ENCODE assay signal across 11 cellular contexts in genomic region chr9:121748727-121749546, GRCh38.
DNase-seq lines count a peak whose midpoint lies in the region; ATAC-seq and TF ChIP-seq lines count a peak whose summit lies in the region.
"Had no signal": no experiment of that assay in that cellular context is flagged by ENCODE, and none has a peak within 500 bp of the region (broad histone marks: within the 10 kb centered on the region; RNA-seq: fewer than 3 reads in every experiment).

No MANE protein-coding gene starts in this region.

- no peak for TF ChIP-seq EP300 in tibial nerve (IDR thresholded peaks at IDR 0.05)

- H3K27me3 ChIP-seq in Loucy (ENCODE audit: insufficient read depth, low read length, poor library complexity, severe bottlenecking) (no peaks in the 10 kb centered on the region), esophagus (ENCODE audit: control insufficient read depth in 1 of 2, insufficient read depth in 2 of 2, low read length in 2 of 2) (no peaks in the 10 kb centered on the region), tibial nerve (no peaks in the 10 kb centered on the region)

- peak overlapping the region; percentile 40 to 47 for H3K27ac ChIP-seq in esophagus (ENCODE audit: low read depth in 2 of 2, low read length in 1 of 2)
- peak overlapping the region; percentile 72 to 99 (median 92) for H3K27ac ChIP-seq in tibial nerve
- H3K27ac ChIP-seq: parathyroid adenoma had no signal

- H3K27ac Mint-ChIP-seq in naive thymus-derived CD8-positive, alpha-beta T cell = peak overlapping the region in 6 of 10 donors; percentile 8 to 92 (median 38)

- H3K36me3 ChIP-seq in Loucy (ENCODE audit: insufficient read depth, low read length) (no peaks in the 10 kb centered on the region), esophagus (ENCODE audit: control insufficient read depth in 2 of 2, insufficient read depth in 2 of 2, low read length in 1 of 2) (peaks cover 0 to 7% of the 10 kb centered on the region in 2 donors), tibial nerve (no peaks in the 10 kb centered on the region)

- peak in 1 of 2 donors; percentile 7 for ATAC-seq in naive thymus-derived CD8-positive, alpha-beta T cell
- ATAC-seq in GM19467 (IDR thresholded peaks at IDR 0.05; ENCODE audit: unreplicated experiment) (no peak), HG03139 (IDR thresholded peaks at IDR 0.05; ENCODE audit: unreplicated experiment) (no peak)
- ATAC-seq: PC-3 had no signal

- H3K4me1 Mint-ChIP-seq in naive thymus-derived CD8-positive, alpha-beta T cell = peaks cover 16 to 22% (median 19%) of the 10 kb centered on the region in 4 donors

- H3K79me2 ChIP-seq in Loucy (ENCODE audit: insufficient read depth, low read length) = peaks cover 68% of the 10 kb centered on the region

- no peaks in the 10 kb centered on the region for H3K36me3 Mint-ChIP-seq in naive thymus-derived CD8-positive, alpha-beta T cell

- POLR2A ChIA-PET in naive thymus-derived CD8-positive, alpha-beta T cell (lab: Charles Lee) = no interaction called here

- no peaks in the 10 kb centered on the region for H3K9me2 ChIP-seq in Loucy (replicated peaks; ENCODE audit: low read depth, low read length)

- no peak for TF ChIP-seq POLR2A in tibial nerve (IDR thresholded peaks at IDR 0.05)

- DNase-seq in naive thymus-derived CD8-positive, alpha-beta T cell = no peak
- no peak for DNase-seq in tibial nerve (ENCODE audit: low spot score in 2 of 2)
- DNase-seq in stimulated activated CD4-positive, alpha-beta T cell treated with anti-CD3 and anti-CD28 coated beads, Interleukin-15, amount 100 ng/mL, for 24 hours = no peak
- no peak for DNase-seq in amniotic stem cell (lab: John Stamatoyannopoulos, UW)
- DNase-seq: NCI-H1694 treated with DMSO at 0.1 percent for 48 hours, PC-3 had no signal

- H3K27me3 Mint-ChIP-seq in naive thymus-derived CD8-positive, alpha-beta T cell = no peaks in the 10 kb centered on the region

- H4K20me1 ChIP-seq in Loucy (ENCODE audit: insufficient read depth, low read length, poor library complexity, severe bottlenecking) = no peaks in the 10 kb centered on the region

- peaks cover 46% of the 10 kb centered on the region for H3K4me1 ChIP-seq in Loucy (ENCODE audit: insufficient read depth, low read length, poor library complexity, severe bottlenecking)
- peaks cover 12 to 46% of the 10 kb centered on the region in 2 donors for H3K4me1 ChIP-seq in esophagus (ENCODE audit: control insufficient read depth in 2 of 2, insufficient read depth in 2 of 2, low read length in 1 of 2)
- peaks cover 0 to 100% (median 89%) of the 10 kb centered on the region in 4 donors for H3K4me1 ChIP-seq in tibial nerve

- peak overlapping the region; percentile 44 for H3K9ac ChIP-seq in Loucy (ENCODE audit: low read depth, low read length, poor library complexity, severe bottlenecking)
- H3K9ac ChIP-seq: parathyroid adenoma had no signal

- TF ChIP-seq CTCF in Loucy (conservative IDR thresholded peaks at IDR 0.05; ENCODE audit: low read length) = no peak
- peak in 1 of 5 experiments; percentile 23 for TF ChIP-seq CTCF in tibial nerve (IDR thresholded peaks at IDR 0.05)

- peak overlapping the region; percentile 59 for H3K4me2 ChIP-seq in Loucy (ENCODE audit: low read depth, low read length, poor library complexity, severe bottlenecking)

- peak overlapping the region; percentile 26 for H3K4me3 ChIP-seq in Loucy (ENCODE audit: low read length, poor library complexity, severe bottlenecking)
- H3K4me3 ChIP-seq in esophagus (ENCODE audit: low read depth in 1 of 2, low read length in 2 of 2) = no peak overlapping the region
- H3K4me3 ChIP-seq in tibial nerve = no peak overlapping the region

- H3K9me3 ChIP-seq in Loucy (ENCODE audit: insufficient read depth, low read depth, low read length) (no peaks in the 10 kb centered on the region), esophagus (ENCODE audit: control insufficient read depth in 2 of 2, insufficient read depth in 1 of 2, low read depth in 1 of 2, low read length in 1 of 2) (no peaks in the 10 kb centered on the region), tibial nerve (no peaks in the 10 kb centered on the region)

- peak overlapping the region in 3 of 10 donors; percentile 7 to 63 (median 29) for H3K4me3 Mint-ChIP-seq in naive thymus-derived CD8-positive, alpha-beta T cell

- no peaks in the 10 kb centered on the region for H3K9me3 Mint-ChIP-seq in naive thymus-derived CD8-positive, alpha-beta T cell

- 38 to 54% methylated on average over 11 of the region's 11 CpGs for WGBS in esophagus, 2 donors
- whole genome bisulfite sequencing in tibial nerve, 2 donors = 28 to 55% methylated on average over 4 to 9 of the region's 11 CpGs

- no peak overlapping the region for H2AFZ ChIP-seq in Loucy (ENCODE audit: low read length)
- H2AFZ ChIP-seq: parathyroid adenoma had no signal

- H3F3A ChIP-seq in Loucy (ENCODE audit: low read depth) = no peaks in the 10 kb centered on the region
